15 cellular contexts compared by ENCODE assay signal in the genomic region with DNA sequence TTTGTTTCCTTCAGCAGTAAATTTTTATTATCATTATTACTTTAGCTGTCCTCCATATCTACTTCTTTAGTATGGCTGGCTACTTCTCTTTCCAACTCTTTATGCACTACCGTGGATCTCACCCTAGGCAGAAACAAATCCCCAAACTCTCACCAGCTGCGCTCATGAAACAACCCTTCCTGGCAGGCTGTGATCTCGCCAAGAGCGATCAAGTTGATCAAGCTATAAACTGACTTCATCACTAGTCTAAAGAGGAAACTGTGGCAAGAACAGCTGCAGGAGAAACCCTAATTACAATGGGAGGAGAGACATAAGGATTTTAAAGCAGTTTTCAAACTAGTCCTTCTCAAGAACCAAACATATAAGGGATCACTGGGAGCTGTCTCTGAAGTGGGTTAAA.
"Had no signal": no experiment of that assay in that cellular context is flagged by ENCODE, and none has a peak within 500 bp of the region (broad histone marks: within the 10 kb centered on the region; RNA-seq: fewer than 3 reads in every experiment).

No MANE protein-coding gene starts in this region.

- H3K4me3 Mint-ChIP-seq: activated CD4-positive, alpha-beta memory T cell treated with anti-CD3 and anti-CD28 coated beads, Interleukin-2, amount 10 ng/mL, durations not matched to agents 7 days and 5 days; neural crest cell; stimulated activated naive CD8-positive, alpha-beta T cell treated with anti-CD3 and anti-CD28 coated beads, Interleukin-15, amount 100 ng/mL, for 72 hours had no signal

- ATAC-seq: left lung; pancreas; stimulated activated naive CD8-positive, alpha-beta T cell treated with anti-CD3 and anti-CD28 coated beads, Interleukin-15, amount 100 ng/mL, for 72 hours had no signal

- H3K27ac ChIP-seq: cardiac muscle cell, colonic mucosa, esophagus squamous epithelium, left lung, pancreas, vagina had no signal

- H3K4me1 ChIP-seq: colonic mucosa, esophagus squamous epithelium, left lung, pancreas, vagina had no signal

- H3K4me3 ChIP-seq: cardiac muscle cell, colonic mucosa, esophagus squamous epithelium, left lung, pancreas, vagina had no signal

- H3K27me3 Mint-ChIP-seq: stimulated activated naive CD8-positive, alpha-beta T cell treated with anti-CD3 and anti-CD28 coated beads, Interleukin-15, amount 100 ng/mL, for 72 hours had no signal

- H3K27ac Mint-ChIP-seq: activated CD4-positive, alpha-beta memory T cell treated with anti-CD3 and anti-CD28 coated beads, Interleukin-2, amount 10 ng/mL, durations not matched to agents 7 days and 5 days; stimulated activated naive CD8-positive, alpha-beta T cell treated with anti-CD3 and anti-CD28 coated beads, Interleukin-15, amount 100 ng/mL, for 72 hours had no signal

- H3K9me3 Mint-ChIP-seq: activated CD4-positive, alpha-beta memory T cell treated with anti-CD3 and anti-CD28 coated beads, Interleukin-2, amount 10 ng/mL, durations not matched to agents 7 days and 5 days; neural crest cell; stimulated activated naive CD8-positive, alpha-beta T cell treated with anti-CD3 and anti-CD28 coated beads, Interleukin-15, amount 100 ng/mL, for 72 hours had no signal

- H3K27me3 ChIP-seq: cardiac muscle cell, colonic mucosa, esophagus squamous epithelium, left lung, pancreas, vagina had no signal

- H3K36me3 ChIP-seq: cardiac muscle cell, colonic mucosa, esophagus squamous epithelium, left lung, pancreas, vagina had no signal

- FAIRE-seq: pancreas had no signal

- H3K4me1 Mint-ChIP-seq: neural crest cell; stimulated activated naive CD8-positive, alpha-beta T cell treated with anti-CD3 and anti-CD28 coated beads, Interleukin-15, amount 100 ng/mL, for 72 hours had no signal

- H3K9me3 ChIP-seq: colonic mucosa, esophagus squamous epithelium, left lung, pancreas, vagina had no signal

- DNase-seq: activated CD4-positive, alpha-beta memory T cell treated with anti-CD3 and anti-CD28 coated beads, Interleukin-2, amount 10 ng/mL, durations not matched to agents 7 days and 5 days; activated CD4-positive, alpha-beta T cell treated with anti-CD3 and anti-CD28 coated beads for 1 hour; activated naive CD4-positive, alpha-beta T cell; colonic mucosa; esophagus squamous epithelium; foreskin fibroblast; left lung; pancreas; stimulated activated CD4-positive, alpha-beta T cell treated with anti-CD3 and anti-CD28 coated beads, Interleukin-15, amount 100 ng/mL, for 24 hours; stimulated activated CD4-positive, alpha-beta T cell treated with anti-CD3 and anti-CD28 coated beads, Interleukin-4, amount 100 ng/mL, for 24 hours; stimulated activated naive CD8-positive, alpha-beta T cell treated with anti-CD3 and anti-CD28 coated beads, Interleukin-15, amount 100 ng/mL, for 72 hours; T-helper 9 cell had no signal
